Comparison of ENCODE assay signal across 1 cellular context in genomic region chrX:49186125-49187027, GRCh38.
TF ChIP-seq lines count a peak whose summit lies in the region.

Gene PRICKLE3, minus strand, starts transcription at chrX:49186373. Its CDS starts 76 bp downstream, at chrX:49186297.

TF ChIP-seq in HepG2, 621 proteins besides CTCF, POLR2A, EP300 and RAD21 (continued from another document and continues in another):
- TF ChIP-seq, protein P1, sequence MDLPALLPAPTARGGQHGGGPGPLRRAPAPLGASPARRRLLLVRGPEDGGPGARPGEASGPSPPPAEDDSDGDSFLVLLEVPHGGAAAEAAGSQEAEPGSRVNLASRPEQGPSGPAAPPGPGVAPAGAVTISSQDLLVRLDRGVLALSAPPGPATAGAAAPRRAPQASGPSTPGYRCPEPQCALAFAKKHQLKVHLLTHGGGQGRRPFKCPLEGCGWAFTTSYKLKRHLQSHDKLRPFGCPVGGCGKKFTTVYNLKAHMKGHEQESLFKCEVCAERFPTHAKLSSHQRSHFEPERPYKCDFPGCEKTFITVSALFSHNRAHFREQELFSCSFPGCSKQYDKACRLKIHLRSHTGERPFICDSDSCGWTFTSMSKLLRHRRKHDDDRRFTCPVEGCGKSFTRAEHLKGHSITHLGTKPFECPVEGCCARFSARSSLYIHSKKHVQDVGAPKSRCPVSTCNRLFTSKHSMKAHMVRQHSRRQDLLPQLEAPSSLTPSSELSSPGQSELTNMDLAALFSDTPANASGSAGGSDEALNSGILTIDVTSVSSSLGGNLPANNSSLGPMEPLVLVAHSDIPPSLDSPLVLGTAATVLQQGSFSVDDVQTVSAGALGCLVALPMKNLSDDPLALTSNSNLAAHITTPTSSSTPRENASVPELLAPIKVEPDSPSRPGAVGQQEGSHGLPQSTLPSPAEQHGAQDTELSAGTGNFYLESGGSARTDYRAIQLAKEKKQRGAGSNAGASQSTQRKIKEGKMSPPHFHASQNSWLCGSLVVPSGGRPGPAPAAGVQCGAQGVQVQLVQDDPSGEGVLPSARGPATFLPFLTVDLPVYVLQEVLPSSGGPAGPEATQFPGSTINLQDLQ (CRISPR knock-in tag; IDR thresholded peaks at IDR 0.05): no peak
- no peak for TF ChIP-seq ZNF207 (IDR thresholded peaks at IDR 0.05; ENCODE audit: borderline replicate concordance)
- TF ChIP-seq ZFP37 (CRISPR knock-in tag; IDR thresholded peaks at IDR 0.05; ENCODE audit: borderline replicate concordance): no peak
- no peak for TF ChIP-seq ZSCAN29 (CRISPR knock-in tag; conservative IDR thresholded peaks at IDR 0.05)
- TF ChIP-seq NCOA5 (CRISPR knock-in tag; IDR thresholded peaks at IDR 0.05): no peak
- TF ChIP-seq, protein P2, sequence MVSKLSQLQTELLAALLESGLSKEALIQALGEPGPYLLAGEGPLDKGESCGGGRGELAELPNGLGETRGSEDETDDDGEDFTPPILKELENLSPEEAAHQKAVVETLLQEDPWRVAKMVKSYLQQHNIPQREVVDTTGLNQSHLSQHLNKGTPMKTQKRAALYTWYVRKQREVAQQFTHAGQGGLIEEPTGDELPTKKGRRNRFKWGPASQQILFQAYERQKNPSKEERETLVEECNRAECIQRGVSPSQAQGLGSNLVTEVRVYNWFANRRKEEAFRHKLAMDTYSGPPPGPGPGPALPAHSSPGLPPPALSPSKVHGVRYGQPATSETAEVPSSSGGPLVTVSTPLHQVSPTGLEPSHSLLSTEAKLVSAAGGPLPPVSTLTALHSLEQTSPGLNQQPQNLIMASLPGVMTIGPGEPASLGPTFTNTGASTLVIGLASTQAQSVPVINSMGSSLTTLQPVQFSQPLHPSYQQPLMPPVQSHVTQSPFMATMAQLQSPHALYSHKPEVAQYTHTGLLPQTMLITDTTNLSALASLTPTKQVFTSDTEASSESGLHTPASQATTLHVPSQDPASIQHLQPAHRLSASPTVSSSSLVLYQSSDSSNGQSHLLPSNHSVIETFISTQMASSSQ (IDR thresholded peaks at IDR 0.05; ENCODE audit: low read depth): no peak
- TF ChIP-seq, protein P2 (CRISPR knock-in tag; IDR thresholded peaks at IDR 0.05; ENCODE audit: borderline replicate concordance): no peak
- TF ChIP-seq CENPT (CRISPR knock-in tag; IDR thresholded peaks at IDR 0.05; ENCODE audit: low read depth): no peak
- TF ChIP-seq HNRNPK (IDR thresholded peaks at IDR 0.05; ENCODE audit: low read depth, low read length, poor library complexity, severe bottlenecking): peak; percentile 52
- TF ChIP-seq REL (CRISPR knock-in tag; conservative IDR thresholded peaks at IDR 0.05): no peak
- no peak for TF ChIP-seq MAFF (IDR thresholded peaks at IDR 0.05; ENCODE audit: low read depth, low read length)
- no peak for TF ChIP-seq HNRNPUL1 (IDR thresholded peaks at IDR 0.05; ENCODE audit: low read depth, low read length)
- TF ChIP-seq ZNF639 (CRISPR knock-in tag; conservative IDR thresholded peaks at IDR 0.05): no peak
- TF ChIP-seq ZNF660 (CRISPR knock-in tag; IDR thresholded peaks at IDR 0.05; ENCODE audit: borderline replicate concordance, low read depth): no peak
- no peak for TF ChIP-seq ZNF83 (CRISPR knock-in tag; IDR thresholded peaks at IDR 0.05; ENCODE audit: borderline replicate concordance)
- no peak for TF ChIP-seq KIAA2018 (CRISPR knock-in tag; IDR thresholded peaks at IDR 0.05; ENCODE audit: borderline replicate concordance)
- TF ChIP-seq ZNF567 (CRISPR knock-in tag; IDR thresholded peaks at IDR 0.05; ENCODE audit: borderline replicate concordance): no peak
- TF ChIP-seq DNMT1 (CRISPR knock-in tag; IDR thresholded peaks at IDR 0.05): no peak
- TF ChIP-seq TAF1 (CRISPR knock-in tag; IDR thresholded peaks at IDR 0.05): peak; percentile 53; the same call in 1 of the 2 replicates
- no peak for TF ChIP-seq NCOA1 (CRISPR knock-in tag; IDR thresholded peaks at IDR 0.05)
- TF ChIP-seq, protein P3, sequence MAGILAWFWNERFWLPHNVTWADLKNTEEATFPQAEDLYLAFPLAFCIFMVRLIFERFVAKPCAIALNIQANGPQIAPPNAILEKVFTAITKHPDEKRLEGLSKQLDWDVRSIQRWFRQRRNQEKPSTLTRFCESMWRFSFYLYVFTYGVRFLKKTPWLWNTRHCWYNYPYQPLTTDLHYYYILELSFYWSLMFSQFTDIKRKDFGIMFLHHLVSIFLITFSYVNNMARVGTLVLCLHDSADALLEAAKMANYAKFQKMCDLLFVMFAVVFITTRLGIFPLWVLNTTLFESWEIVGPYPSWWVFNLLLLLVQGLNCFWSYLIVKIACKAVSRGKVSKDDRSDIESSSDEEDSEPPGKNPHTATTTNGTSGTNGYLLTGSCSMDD (CRISPR knock-in tag; IDR thresholded peaks at IDR 0.05): no peak
- TF ChIP-seq, protein P4, sequence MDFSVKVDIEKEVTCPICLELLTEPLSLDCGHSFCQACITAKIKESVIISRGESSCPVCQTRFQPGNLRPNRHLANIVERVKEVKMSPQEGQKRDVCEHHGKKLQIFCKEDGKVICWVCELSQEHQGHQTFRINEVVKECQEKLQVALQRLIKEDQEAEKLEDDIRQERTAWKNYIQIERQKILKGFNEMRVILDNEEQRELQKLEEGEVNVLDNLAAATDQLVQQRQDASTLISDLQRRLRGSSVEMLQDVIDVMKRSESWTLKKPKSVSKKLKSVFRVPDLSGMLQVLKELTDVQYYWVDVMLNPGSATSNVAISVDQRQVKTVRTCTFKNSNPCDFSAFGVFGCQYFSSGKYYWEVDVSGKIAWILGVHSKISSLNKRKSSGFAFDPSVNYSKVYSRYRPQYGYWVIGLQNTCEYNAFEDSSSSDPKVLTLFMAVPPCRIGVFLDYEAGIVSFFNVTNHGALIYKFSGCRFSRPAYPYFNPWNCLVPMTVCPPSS (IDR thresholded peaks at IDR 0.05): no peak
- no peak for TF ChIP-seq NPAS2 (CRISPR knock-in tag; IDR thresholded peaks at IDR 0.05; ENCODE audit: borderline replicate concordance)
- TF ChIP-seq, protein P5, sequence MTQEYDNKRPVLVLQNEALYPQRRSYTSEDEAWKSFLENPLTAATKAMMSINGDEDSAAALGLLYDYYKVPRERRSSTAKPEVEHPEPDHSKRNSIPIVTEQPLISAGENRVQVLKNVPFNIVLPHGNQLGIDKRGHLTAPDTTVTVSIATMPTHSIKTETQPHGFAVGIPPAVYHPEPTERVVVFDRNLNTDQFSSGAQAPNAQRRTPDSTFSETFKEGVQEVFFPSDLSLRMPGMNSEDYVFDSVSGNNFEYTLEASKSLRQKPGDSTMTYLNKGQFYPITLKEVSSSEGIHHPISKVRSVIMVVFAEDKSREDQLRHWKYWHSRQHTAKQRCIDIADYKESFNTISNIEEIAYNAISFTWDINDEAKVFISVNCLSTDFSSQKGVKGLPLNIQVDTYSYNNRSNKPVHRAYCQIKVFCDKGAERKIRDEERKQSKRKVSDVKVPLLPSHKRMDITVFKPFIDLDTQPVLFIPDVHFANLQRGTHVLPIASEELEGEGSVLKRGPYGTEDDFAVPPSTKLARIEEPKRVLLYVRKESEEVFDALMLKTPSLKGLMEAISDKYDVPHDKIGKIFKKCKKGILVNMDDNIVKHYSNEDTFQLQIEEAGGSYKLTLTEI (CRISPR knock-in tag; conservative IDR thresholded peaks at IDR 0.05): no peak
- no peak for TF ChIP-seq ZNF234 (CRISPR knock-in tag; conservative IDR thresholded peaks at IDR 0.05)
- 0 out of 2 replicates have a peak, but pooled peaks have one; percentile 26 for TF ChIP-seq ZNF430 (CRISPR knock-in tag; IDR thresholded peaks at IDR 0.05)
- TF ChIP-seq TERF1 (CRISPR knock-in tag; IDR thresholded peaks at IDR 0.05): no peak
- TF ChIP-seq ELF1 (CRISPR knock-in tag; IDR thresholded peaks at IDR 0.05): peak; percentile 90
- no peak for TF ChIP-seq KLF13 (CRISPR knock-in tag; IDR thresholded peaks at IDR 0.05)
- TF ChIP-seq MEIS1 (CRISPR knock-in tag; IDR thresholded peaks at IDR 0.05; ENCODE audit: borderline replicate concordance): no peak
- TF ChIP-seq NFKBIZ (CRISPR knock-in tag; IDR thresholded peaks at IDR 0.05): no peak
- TF ChIP-seq ZNF614 (CRISPR knock-in tag; IDR thresholded peaks at IDR 0.05; ENCODE audit: borderline replicate concordance): no peak
- no peak for TF ChIP-seq KDM6A (CRISPR knock-in tag; IDR thresholded peaks at IDR 0.05; ENCODE audit: low read depth)
- TF ChIP-seq ZFY (CRISPR knock-in tag; IDR thresholded peaks at IDR 0.05): peak; percentile 67; the same call in 1 of the 2 replicates
- TF ChIP-seq SRSF1 (optimal IDR thresholded peaks at IDR 0.05; ENCODE audit: low read depth, low read length): peak; percentile 42
- TF ChIP-seq ZNF230 (CRISPR knock-in tag; IDR thresholded peaks at IDR 0.05): no peak
